8 cellular contexts compared by ENCODE assay signal in the genomic region with DNA sequence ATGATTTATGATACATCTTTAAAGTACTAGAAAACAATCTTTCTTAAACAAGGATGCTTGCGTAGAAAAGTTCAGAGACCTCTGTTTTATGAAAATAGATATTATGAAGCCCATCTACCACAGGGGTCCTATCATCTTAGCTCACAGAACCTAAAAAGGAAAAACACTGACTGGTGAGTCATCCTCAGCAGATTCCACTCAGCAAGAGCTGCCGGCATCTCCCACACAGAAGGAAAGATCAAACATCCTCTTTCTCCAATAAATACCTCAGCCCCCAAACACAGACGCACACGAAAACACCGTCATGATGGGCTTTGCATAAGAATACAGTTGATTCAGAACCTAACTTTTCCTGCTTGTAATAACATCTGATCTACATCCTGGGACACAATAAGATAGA.
DNase-seq lines count a peak whose midpoint lies in the region; ATAC-seq, FAIRE-seq and TF ChIP-seq lines count a peak whose summit lies in the region.
"Not testable (repeated sequence)": the region's sequence is repeated elsewhere in the genome, so short reads cannot be mapped to it uniquely, and the experiment has no call there.

No MANE protein-coding gene starts in this region.

- not testable (repeated sequence) for H3K9me3 ChIP-seq in HCT116 (ENCODE audit: control insufficient read depth in 1 of 2, insufficient read depth in 1 of 2, low read depth in 1 of 2, low read length in 2 of 2); PC-3 (ENCODE audit: low read length); keratinocyte (ENCODE audit: control insufficient read depth, low read depth, low read length); HepG2 (ENCODE audit: low read length); pancreas

- H3F3A ChIP-seq in PC-3 (ENCODE audit: low read length, unreplicated experiment), result not testable (repeated sequence)

- ATAC-seq in HCT116 (peak; percentile 53), PC-3 (peak; percentile 74), omental fat pad (ENCODE audit: low FRiP score) (peak; percentile 75)
- not testable (repeated sequence) for ATAC-seq in HepG2, pancreas

- POLR2A ChIA-PET in HCT116 (lab: Charles Lee); PC-3 (lab: Charles Lee; ENCODE audit: unreplicated experiment); HepG2 (lab: Yijun Ruan, JAX): not testable (repeated sequence)

- intact Hi-C loops in HCT116 (cut with micrococcal nuclease); PC-3 (cut with micrococcal nuclease); HepG2 (cut with micrococcal nuclease; ENCODE audit: unreplicated experiment); pancreas (cut with DNase I): not testable (repeated sequence)

- BruUV-seq in HCT116 (replicated peaks; lab: Mats Ljungman, UMichigan); PC-3 (replicated peaks; lab: Mats Ljungman, UMichigan); HepG2 (replicated peaks; lab: Mats Ljungman, UMichigan): not testable (repeated sequence)

- not testable (repeated sequence) for H3K9me2 ChIP-seq in HCT116 (ENCODE audit: insufficient read depth); PC-3 (replicated peaks; ENCODE audit: low read length)

- H3K36me3 ChIP-seq in HCT116 (ENCODE audit: control insufficient read depth in 1 of 2, insufficient read depth in 2 of 2, low read length in 2 of 2); PC-3 (ENCODE audit: low read depth, low read length); keratinocyte (ENCODE audit: control insufficient read depth in 2 of 2, extremely low read depth in 1 of 2, insufficient read depth in 2 of 2, low read length in 2 of 2); HepG2 (replicated peaks in 1 of 2; ENCODE audit: control insufficient read depth in 1 of 2, insufficient read depth in 2 of 2, low read length in 2 of 2); pancreas: not testable (repeated sequence)

- not testable (repeated sequence) for H2AFZ ChIP-seq in HCT116 (ENCODE audit: low read depth, low read length, poor library complexity, severe bottlenecking); PC-3 (ENCODE audit: low read length); keratinocyte (ENCODE audit: control insufficient read depth, low read length); HepG2 (ENCODE audit: low read length)

- H4K20me1 ChIP-seq in HCT116 (ENCODE audit: insufficient read depth); PC-3 (ENCODE audit: low read length); keratinocyte (ENCODE audit: control insufficient read depth, extremely low read depth, insufficient read depth, low read length); HepG2 (ENCODE audit: insufficient read depth, low read length): not testable (repeated sequence)

- not testable (repeated sequence) for DNase-seq in GM12892 (ENCODE audit: insufficient read length); HCT116 (ENCODE audit: low read depth, low spot score); PC-3; keratinocyte (ENCODE audit: low read depth, low spot score); HepG2 (ENCODE audit: low spot score); omental fat pad (ENCODE audit: low spot score); pancreas

- RAD21 ChIA-PET in HCT116 (lab: Charles Lee; ENCODE audit: low non-redundant PET in 1 of 2, low total read pairs in 2 of 2, uncharacterized antibody in 2 of 2, unreplicated experiment in 2 of 2), result not testable (repeated sequence)

- CTCF ChIA-PET in HCT116 (lab: Charles Lee); PC-3 (lab: Charles Lee); HepG2 (lab: Yijun Ruan, JAX; ENCODE audit: low intra/inter-chr PET ratio, low total read pairs): not testable (repeated sequence)

- H3K79me2 ChIP-seq in HCT116 (ENCODE audit: insufficient read depth, low read length); PC-3 (ENCODE audit: low read length); keratinocyte (ENCODE audit: control insufficient read depth, insufficient read depth, low read length); HepG2 (ENCODE audit: insufficient read depth, low read length): not testable (repeated sequence)

- not testable (repeated sequence) for H3K9me1 ChIP-seq in keratinocyte (ENCODE audit: control insufficient read depth, extremely low read depth, insufficient read depth, low read length)

- not testable (repeated sequence) for H3K4me2 ChIP-seq in HCT116 (ENCODE audit: low read length); PC-3 (ENCODE audit: low read length); keratinocyte (ENCODE audit: control insufficient read depth, extremely low read depth, insufficient read depth, low read depth, low read length); HepG2 (ENCODE audit: low read depth, low read length)

- TF ChIP-seq CTCF in HCT116 (IDR thresholded peaks at IDR 0.05 in 2 of 3, conservative IDR thresholded peaks at IDR 0.05 in 1 of 3; ENCODE audit: borderline replicate concordance in 1 of 3, insufficient read depth in 1 of 3, low read depth in 2 of 3, low read length in 2 of 3); PC-3 (conservative IDR thresholded peaks at IDR 0.05; ENCODE audit: low read depth, low read length); keratinocyte (optimal IDR thresholded peaks at IDR 0.05 in 1 of 3, IDR thresholded peaks at IDR 0.05 in 1 of 3, conservative IDR thresholded peaks at IDR 0.05 in 1 of 3; ENCODE audit: extremely low read depth in 1 of 3, insufficient read depth in 2 of 3, low read length in 3 of 3); HepG2 (CRISPR knock-in tag; IDR thresholded peaks at IDR 0.05); omental fat pad (IDR thresholded peaks at IDR 0.05); pancreas (IDR thresholded peaks at IDR 0.05): not testable (repeated sequence)

- not testable (repeated sequence) for TF ChIP-seq EP300 in HepG2 (IDR thresholded peaks at IDR 0.05; ENCODE audit: low read depth in 2 of 2, low read length in 2 of 2); HepG2 (CRISPR knock-in tag; IDR thresholded peaks at IDR 0.05; ENCODE audit: borderline replicate concordance)

- not testable (repeated sequence) for H3K9ac ChIP-seq in HCT116 (ENCODE audit: low read length); PC-3 (ENCODE audit: low read length); keratinocyte (ENCODE audit: control insufficient read depth, extremely low read depth, insufficient read depth, low read length); HepG2 (ENCODE audit: insufficient read depth, low read depth, low read length)

- WGBS in HepG2 (ENCODE audit: low lambda C conversion rate), result no CpG with 5 or more reads among the region's 5 CpGs
- WGBS in pancreas, 2 donors, result no CpG with 5 or more reads among the region's 5 CpGs

- in situ Hi-C loops in HepG2 (cut with HindIII; ENCODE audit: extremely low pct_ligation_motif_present, low pct_unique_long_range_greater_than_20kb), result not testable (repeated sequence)

- not testable (repeated sequence) for H3K27me3 ChIP-seq in HCT116 (ENCODE audit: insufficient read depth, low read length); PC-3 (ENCODE audit: low read length); keratinocyte (ENCODE audit: control insufficient read depth, extremely low read depth, insufficient read depth, low read length); HepG2 (ENCODE audit: control insufficient read depth in 1 of 2, insufficient read depth in 2 of 2, low read length in 2 of 2); pancreas

- H3K4me3 ChIP-seq in HCT116 (replicated peaks in 1 of 2; ENCODE audit: low read depth in 1 of 2, low read length in 2 of 2); PC-3 (ENCODE audit: low read length); keratinocyte (ENCODE audit: control insufficient read depth in 2 of 3, extremely low read depth in 1 of 3, insufficient read depth in 2 of 3, low read depth in 1 of 3, low read length in 3 of 3); HepG2 (replicated peaks in 1 of 3; ENCODE audit: insufficient read depth in 1 of 3, low read depth in 2 of 3, low read length in 3 of 3); pancreas: not testable (repeated sequence)

- dilution Hi-C loops in keratinocyte (cut with MboI; ENCODE audit: extremely low pct_ligation_motif_present, low sequenced_read_pairs), result not testable (repeated sequence)

- not testable (repeated sequence) for TF ChIP-seq POLR2A in GM12892 (IDR thresholded peaks at IDR 0.05; ENCODE audit: low read depth, low read length); HCT116 (IDR thresholded peaks at IDR 0.05; ENCODE audit: borderline replicate concordance, extremely low read depth, insufficient read depth, insufficient read length); HepG2 (IDR thresholded peaks at IDR 0.05; ENCODE audit: insufficient read depth in 1 of 2, low read depth in 2 of 2, low read length in 2 of 2)

- not testable (repeated sequence) for TF ChIP-seq RAD21 in HCT116 (IDR thresholded peaks at IDR 0.05; ENCODE audit: low read depth); HepG2 (CRISPR knock-in tag; IDR thresholded peaks at IDR 0.05)

- H3K4me1 ChIP-seq in HCT116 (ENCODE audit: control insufficient read depth in 1 of 2, insufficient read depth in 2 of 2, low read length in 2 of 2); PC-3 (ENCODE audit: insufficient read depth, low read length); keratinocyte (ENCODE audit: control insufficient read depth, extremely low read depth, insufficient read depth, low read length); HepG2 (ENCODE audit: insufficient read depth, low read length); pancreas: not testable (repeated sequence)

- FAIRE-seq in GM12892 (lab: Jason Lieb, UNC) (peak; percentile 44), endometrium (lab: Jason Lieb, UNC) (peak; percentile 97), keratinocyte (lab: Jason Lieb, UNC) (peak; percentile 96), HepG2 (lab: Jason Lieb, UNC) (peak; percentile 82), pancreas (lab: Jason Lieb, UNC) (peak; percentile 20)

- not testable (repeated sequence) for H3K27ac ChIP-seq in HCT116 (ENCODE audit: low read depth, low read length); PC-3 (ENCODE audit: low read length); keratinocyte (ENCODE audit: control insufficient read depth, insufficient read depth, low read length); HepG2 (ENCODE audit: extremely low read length, insufficient read depth, low read length); pancreas
